In the genomic region with DNA sequence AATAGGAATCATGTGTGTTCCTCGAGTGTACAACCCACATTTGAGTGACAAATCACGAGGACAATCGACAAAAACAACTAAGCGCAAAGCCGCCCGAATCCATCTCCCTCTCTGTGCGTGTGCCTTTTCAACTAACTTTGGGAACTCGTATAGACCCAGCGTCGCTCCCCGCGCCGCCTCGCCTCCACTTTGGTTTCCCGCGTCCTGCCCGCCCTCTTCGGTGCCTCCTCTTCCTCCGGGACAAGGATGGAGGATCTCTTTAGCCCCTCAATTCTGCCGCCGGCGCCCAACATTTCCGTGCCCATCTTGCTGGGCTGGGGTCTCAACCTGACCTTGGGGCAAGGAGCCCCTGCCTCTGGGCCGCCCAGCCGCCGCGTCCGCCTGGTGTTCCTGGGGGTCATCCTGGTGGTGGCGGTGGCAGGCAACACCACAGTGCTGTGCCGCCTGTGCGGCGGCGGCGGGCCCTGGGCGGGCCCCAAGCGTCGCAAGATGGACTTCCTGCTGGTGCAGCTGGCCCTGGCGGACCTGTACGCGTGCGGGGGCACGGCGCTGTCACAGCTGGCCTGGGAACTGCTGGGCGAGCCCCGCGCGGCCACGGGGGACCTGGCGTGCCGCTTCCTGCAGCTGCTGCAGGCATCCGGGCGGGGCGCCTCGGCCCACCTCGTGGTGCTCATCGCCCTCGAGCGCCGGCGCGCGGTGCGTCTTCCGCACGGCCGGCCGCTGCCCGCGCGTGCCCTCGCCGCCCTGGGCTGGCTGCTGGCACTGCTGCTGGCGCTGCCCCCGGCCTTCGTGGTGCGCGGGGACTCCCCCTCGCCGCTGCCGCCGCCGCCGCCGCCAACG, we compare ENCODE assay signal across 8 cellular contexts. TPM values are rescaled to one million over a fixed set of nuclear protein-coding genes. Genes with fewer than 3 reads are reported as not detected.
DNase-seq lines count a peak whose midpoint lies in the region; ATAC-seq and TF ChIP-seq lines count a peak whose summit lies in the region.

Gene GPR150, plus strand, starts transcription at position 58 of the 840 bp plus-strand sequence. Its CDS starts 189 bp downstream, at position 247.

- no peaks in the 10 kb centered on the region for H3K9me3 Mint-ChIP-seq in activated T-helper 1 cell treated with anti-CD3 and anti-CD28 coated beads, Interleukin-12 subunit alpha, Interleukin-12 subunit beta, Interleukin-2, Interleukin-4 antibody, amounts not matched to agents 30 ng/mL and 10 ng/mL and 1 ng/mL, durations not matched to agents 14 hours and 24 hours and 36 hours

- H4K20me1 ChIP-seq in osteoblast (ENCODE audit: insufficient read depth, low read length), result no peaks in the 10 kb centered on the region

- H3K36me3 ChIP-seq in gastroesophageal sphincter (no peaks in the 10 kb centered on the region), osteoblast (ENCODE audit: insufficient read depth, low read length) (no peaks in the 10 kb centered on the region), upper lobe of right lung (no peaks in the 10 kb centered on the region)

- H3K27ac ChIP-seq in gastroesophageal sphincter (peak within 1 kb of the TSS in 1 of 4 donors; percentile 65), osteoblast (ENCODE audit: low read depth, low read length) (peak within 1 kb of the TSS; percentile 30), upper lobe of right lung (no peak within 1 kb of the TSS)

- H3K4me1 ChIP-seq in gastroesophageal sphincter (peaks cover 0 to 25% (median 18%) of the 10 kb centered on the region in 3 donors), osteoblast (ENCODE audit: insufficient read depth, low read length) (peaks cover 26% of the 10 kb centered on the region), upper lobe of right lung (peaks cover 25% of the 10 kb centered on the region)

- H2AFZ ChIP-seq in osteoblast (ENCODE audit: low read length), result peak within 1 kb of the TSS; percentile 86

- TF ChIP-seq EP300 in gastroesophageal sphincter (IDR thresholded peaks at IDR 0.05), result no peak

- TF ChIP-seq CTCF in gastroesophageal sphincter (IDR thresholded peaks at IDR 0.05) (peak in 1 of 4 experiments; percentile 9), osteoblast (IDR thresholded peaks at IDR 0.05; ENCODE audit: extremely low read depth, low read depth, low read length) (no peak), upper lobe of right lung (IDR thresholded peaks at IDR 0.05) (no peak)

- H3K4me3 ChIP-seq in gastroesophageal sphincter (peak within 1 kb of the TSS; percentile 39 to 60), osteoblast (ENCODE audit: insufficient read depth, low read length) (peak within 1 kb of the TSS; percentile 74), upper lobe of right lung (peak within 1 kb of the TSS; percentile 62)

- H3K36me3 Mint-ChIP-seq in activated T-helper 1 cell treated with anti-CD3 and anti-CD28 coated beads, Interleukin-12 subunit alpha, Interleukin-12 subunit beta, Interleukin-2, Interleukin-4 antibody, amounts not matched to agents 30 ng/mL and 10 ng/mL and 1 ng/mL, durations not matched to agents 14 hours and 24 hours and 36 hours (ENCODE audit: low read depth), result peaks cover 3% of the 10 kb centered on the region

- H3K27ac Mint-ChIP-seq in activated T-helper 1 cell treated with anti-CD3 and anti-CD28 coated beads, Interleukin-12 subunit alpha, Interleukin-12 subunit beta, Interleukin-2, Interleukin-4 antibody, amounts not matched to agents 30 ng/mL and 10 ng/mL and 1 ng/mL, durations not matched to agents 14 hours and 24 hours and 36 hours, result peak within 1 kb of the TSS; percentile 72

- H3K9me3 ChIP-seq in gastroesophageal sphincter, result no peaks in the 10 kb centered on the region
- H3K9me3 ChIP-seq in osteoblast (ENCODE audit: low read depth, low read length), result no peaks in the 10 kb centered on the region
- no peaks in the 10 kb centered on the region for H3K9me3 ChIP-seq in upper lobe of right lung

- no peaks in the 10 kb centered on the region for H3K79me2 ChIP-seq in osteoblast (ENCODE audit: insufficient read depth, low read length)

- WGBS in gastroesophageal sphincter (ENCODE audit: low coverage in 1 of 2), 2 donors, result 2 to 8% methylated on average over 7 to 15 of the region's 85 CpGs

- H3K27me3 Mint-ChIP-seq in activated T-helper 1 cell treated with anti-CD3 and anti-CD28 coated beads, Interleukin-12 subunit alpha, Interleukin-12 subunit beta, Interleukin-2, Interleukin-4 antibody, amounts not matched to agents 30 ng/mL and 10 ng/mL and 1 ng/mL, durations not matched to agents 14 hours and 24 hours and 36 hours (ENCODE audit: insufficient read depth), result peaks cover 22% of the 10 kb centered on the region

- no peak for TF ChIP-seq POLR2A in gastroesophageal sphincter (IDR thresholded peaks at IDR 0.05)

- H3K27me3 ChIP-seq in gastroesophageal sphincter, result peaks cover 34% of the 10 kb centered on the region
- H3K27me3 ChIP-seq in osteoblast (ENCODE audit: insufficient read depth, low read length), result no peaks in the 10 kb centered on the region
- H3K27me3 ChIP-seq in upper lobe of right lung, result peaks cover 10% of the 10 kb centered on the region

- peak within 1 kb of the TSS; percentile 94 for H3K4me2 ChIP-seq in osteoblast (ENCODE audit: insufficient read depth, low read length)

- ATAC-seq in GM18519 (IDR thresholded peaks at IDR 0.05; ENCODE audit: low FRiP score, unreplicated experiment), result peak; percentile 31
- peak; percentile 65 for ATAC-seq in HG03045 (IDR thresholded peaks at IDR 0.05; ENCODE audit: unreplicated experiment)
- ATAC-seq in gastroesophageal sphincter, result peak; percentile 76
- peak; percentile 79 for ATAC-seq in upper lobe of right lung

- DNase-seq in AG08396 (ENCODE audit: low spot score) (peak; percentile 75), NOMO-1 (lab: John Stamatoyannopoulos, UW; ENCODE audit: unreplicated experiment in 2 of 2) (peak; percentile 27 to 51), osteoblast (ENCODE audit: insufficient read length, low spot score, missing footprints) (peak; percentile 95), upper lobe of right lung (peak; percentile 84)
- peak; percentile 46 for DNase-seq in activated T-helper 1 cell treated with anti-CD3 and anti-CD28 coated beads, Interleukin-12 subunit alpha, Interleukin-12 subunit beta, Interleukin-2, Interleukin-4 antibody, amounts not matched to agents 30 ng/mL and 10 ng/mL and 1 ng/mL, durations not matched to agents 14 hours and 24 hours and 36 hours (ENCODE audit: low spot score)

- H3K4me3 Mint-ChIP-seq in activated T-helper 1 cell treated with anti-CD3 and anti-CD28 coated beads, Interleukin-12 subunit alpha, Interleukin-12 subunit beta, Interleukin-2, Interleukin-4 antibody, amounts not matched to agents 30 ng/mL and 10 ng/mL and 1 ng/mL, durations not matched to agents 14 hours and 24 hours and 36 hours, result peak within 1 kb of the TSS; percentile 83

- intact Hi-C loops in activated T-helper 1 cell treated with anti-CD3 and anti-CD28 coated beads, Interleukin-12 subunit alpha, Interleukin-12 subunit beta, Interleukin-2, Interleukin-4 antibody, amounts not matched to agents 30 ng/mL and 10 ng/mL and 1 ng/mL, durations not matched to agents 14 hours and 24 hours and 36 hours (cut with micrococcal nuclease), result no loop called here
- intact Hi-C loops in upper lobe of right lung (cut with DNase I), result no loop called here

- H3K4me1 Mint-ChIP-seq in activated T-helper 1 cell treated with anti-CD3 and anti-CD28 coated beads, Interleukin-12 subunit alpha, Interleukin-12 subunit beta, Interleukin-2, Interleukin-4 antibody, amounts not matched to agents 30 ng/mL and 10 ng/mL and 1 ng/mL, durations not matched to agents 14 hours and 24 hours and 36 hours (ENCODE audit: low read depth), result peaks cover 38% of the 10 kb centered on the region

RNA-seq across cellular contexts. Expression of gene GPR150, which starts in this region (rescaled TPM):
- 0.22 and 0.26 TPM in 2 replicates for total RNA-seq in activated T-helper 1 cell treated with anti-CD3 and anti-CD28 coated beads, Interleukin-12 subunit alpha, Interleukin-12 subunit beta, Interleukin-2, Interleukin-4 antibody, amounts not matched to agents 30 ng/mL and 10 ng/mL and 1 ng/mL, durations not matched to agents 14 hours and 24 hours and 36 hours
- total RNA-seq in gastroesophageal sphincter (under 1 TPM in 2 of 4 donors, not detected in 2; 0.31 to 0.39 TPM), osteoblast (0.29 and 0.36 TPM in 2 replicates), upper lobe of right lung (0.49 TPM)

Comparison
In these comparisons a context has a peak if more than half of its experiments do, and no peak if none do; other contexts are left out.
1. Peak in DNase-seq in activated T-helper 1 cell treated with anti-CD3 and anti-CD28 coated beads, Interleukin-12 subunit alpha, Interleukin-12 subunit beta, Interleukin-2, Interleukin-4 antibody, amounts not matched to agents 30 ng/mL and 10 ng/mL and 1 ng/mL, durations not matched to agents 14 hours and 24 hours and 36 hours; RNA of the gene not detected or under 1 TPM.
2. Peak in ATAC-seq and H3K4me3 ChIP-seq in gastroesophageal sphincter; RNA of the gene not detected or under 1 TPM.
3. Peak in DNase-seq, H3K4me3 ChIP-seq, H3K27ac ChIP-seq and H3K4me2 ChIP-seq in osteoblast; RNA of the gene not detected or under 1 TPM.
4. Peak in DNase-seq, ATAC-seq and H3K4me3 ChIP-seq in upper lobe of right lung; RNA of the gene not detected or under 1 TPM.
5. DNase-seq: peak in every context shown above with its lines; median percentile 95 in osteoblast; 84 in upper lobe of right lung; 75 in AG08396; 46 in activated T-helper 1 cell treated with anti-CD3 and anti-CD28 coated beads, Interleukin-12 subunit alpha, Interleukin-12 subunit beta, Interleukin-2, Interleukin-4 antibody, amounts not matched to agents 30 ng/mL and 10 ng/mL and 1 ng/mL, durations not matched to agents 14 hours and 24 hours and 36 hours; 39 in NOMO-1.